9 cellular contexts compared by ENCODE assay signal in the genomic region with DNA sequence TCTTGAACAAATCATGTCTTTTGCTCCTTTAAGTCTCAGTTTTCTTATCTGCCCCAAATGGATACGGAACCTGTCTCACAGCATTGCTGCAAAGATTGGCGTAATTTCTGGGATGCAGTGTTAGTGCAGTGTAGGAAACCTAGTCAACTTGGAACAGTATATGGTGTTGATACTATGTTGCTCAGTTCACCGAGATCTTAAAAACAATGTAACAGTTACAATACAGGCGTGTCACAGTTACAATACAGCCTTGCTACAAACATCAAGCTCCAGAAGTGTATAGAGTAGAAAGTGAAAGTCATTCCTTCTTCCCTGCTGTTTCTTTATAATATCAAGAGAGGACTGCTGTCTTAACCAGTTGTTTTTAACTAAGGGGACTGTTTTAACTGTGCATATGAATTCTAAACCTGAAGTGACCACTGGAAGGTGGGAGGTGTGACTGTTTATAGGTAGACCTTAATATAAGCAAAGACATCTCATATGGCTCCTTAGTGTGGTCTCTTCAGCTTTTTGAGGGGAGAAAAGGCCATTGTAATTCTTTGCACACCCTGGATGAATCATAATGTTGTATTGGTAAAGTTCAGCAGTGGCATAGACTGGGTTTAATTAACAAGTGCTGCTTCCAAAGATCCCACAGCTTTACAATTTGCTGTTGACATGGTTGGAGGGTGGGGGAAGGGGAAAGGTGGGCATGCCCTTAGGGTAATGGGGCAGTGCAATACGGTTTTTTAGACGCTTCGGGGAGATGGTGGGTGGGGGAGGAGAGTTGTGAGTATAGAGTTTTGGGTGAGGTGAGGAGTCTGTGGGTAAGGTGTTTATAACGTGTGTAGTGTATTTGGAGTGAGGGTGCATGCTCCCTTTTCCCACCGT. TPM values are rescaled to one million over a fixed set of nuclear protein-coding genes. Genes with fewer than 3 reads are reported as not detected.
DNase-seq lines count a peak whose midpoint lies in the region; ATAC-seq, FAIRE-seq and TF ChIP-seq lines count a peak whose summit lies in the region.
"Had no signal": no experiment of that assay in that cellular context is flagged by ENCODE, and none has a peak within 500 bp of the region (broad histone marks: within the 10 kb centered on the region; RNA-seq: fewer than 3 reads in every experiment).

No MANE protein-coding gene starts in this region.

- H3K4me1 Mint-ChIP-seq in activated T-cell treated with anti-CD3 and anti-CD28 coated beads, Interleukin-2, amount 50 U/mL, for 4 hours (ENCODE audit: low read depth), result peaks cover 91% of the 10 kb centered on the region

- H3K9ac ChIP-seq in GM12878 (ENCODE audit: control insufficient read depth, insufficient read depth, low read length) (no peak overlapping the region), mesendoderm (ENCODE audit: low read length) (peak overlapping the region; percentile 44)

- H3K79me2 ChIP-seq in GM12878 (ENCODE audit: control insufficient read depth, insufficient read depth, low read length) (peaks cover 92% of the 10 kb centered on the region), mesendoderm (ENCODE audit: control insufficient read depth, insufficient read depth, low read length) (peaks cover 96% of the 10 kb centered on the region)

- H3K27ac ChIP-seq in GM12878 (ENCODE audit: control insufficient read depth, insufficient read depth), result peak overlapping the region; percentile 18; the same call in 1 of the 2 replicates
- H3K27ac ChIP-seq in mesendoderm (ENCODE audit: low read depth, low read length), result peak overlapping the region; percentile 83
- peak overlapping the region in 3 of 4 donors; percentile 51 to 90 (median 83) for H3K27ac ChIP-seq in tibial nerve

- RAD21 ChIA-PET in GM12878 (lab: Charles Lee; ENCODE audit: unreplicated experiment), result no interaction called here

- H3K79me1 ChIP-seq in mesendoderm (ENCODE audit: low read length), result no peaks in the 10 kb centered on the region

- BruUV-seq in GM12878 (replicated peaks; lab: Mats Ljungman, UMichigan), result TSS peak; percentile 10

- H4K20me1 ChIP-seq in GM12878 (ENCODE audit: control insufficient read depth, insufficient read depth), result peaks cover 46% of the 10 kb centered on the region

- H3K27me3 ChIP-seq in GM12878 (replicated peaks in 1 of 2; ENCODE audit: control insufficient read depth in 2 of 2, insufficient read depth in 2 of 2, low read length in 1 of 2) (no peaks in the 10 kb centered on the region), mesendoderm (ENCODE audit: insufficient read depth, low read length, poor library complexity) (no peaks in the 10 kb centered on the region), tibial nerve (no peaks in the 10 kb centered on the region)

- H3K18ac ChIP-seq in mesendoderm (ENCODE audit: low read length), result peak overlapping the region; percentile 68

- 54% methylated on average over 9 of the region's 9 CpGs for WGBS in GM12878 (ENCODE audit: insufficient coverage, insufficient replicate concordance, low lambda C conversion rate, missing lambda C conversion rate)
- 100% methylated on average over 3 of the region's 9 CpGs for WGBS in mesendoderm (ENCODE audit: extremely low coverage, insufficient coverage, low lambda C conversion rate)
- WGBS in tibial nerve, 2 donors, result 27 to 28% methylated on average over 9 of the region's 9 CpGs

- SMC1A ChIA-PET in GM12878 (lab: Charles Lee; ENCODE audit: uncharacterized antibody, unreplicated experiment), result interaction anchor here (1.1 kb wide), 2 partner anchors 10 to 34 kb away, joined by 4 read pairs; no protein-coding TSS in a partner anchor

- H3K36me3 Mint-ChIP-seq in activated T-cell treated with anti-CD3 and anti-CD28 coated beads, Interleukin-2, amount 50 U/mL, for 4 hours (ENCODE audit: insufficient read depth), result peaks cover 5% of the 10 kb centered on the region

- no peak overlapping the region for H2BK120ac ChIP-seq in mesendoderm (ENCODE audit: low read depth, low read length)

- peak; percentile 62 to 66 for ATAC-seq in activated T-cell treated with anti-CD3 and anti-CD28 coated beads, Interleukin-2, amount 50 U/mL, for 4 hours
- peak; percentile 21 for ATAC-seq in GM12878
- ATAC-seq in GM18868 (IDR thresholded peaks at IDR 0.05; ENCODE audit: unreplicated experiment), result no peak

- in situ Hi-C loops in GM12878 (cut with MboI), result no loop called here

- H3K4me3 ChIP-seq in GM12878 (0 out of 2 replicates have a peak overlapping the region, but pooled peaks have one; percentile 11), mesendoderm (ENCODE audit: low read length) (no peak overlapping the region), tibial nerve (peak overlapping the region in 3 of 4 donors; percentile 3 to 17 (median 6))

- CTCF ChIA-PET in GM12878 (lab: Yijun Ruan, JAX), result interaction anchor here (1.2 to 1.4 kb wide), 2 partner anchors 34 to 70 kb away, joined by 3 to 5 read pairs; no protein-coding TSS in a partner anchor

- DNase-seq in activated T-cell treated with anti-CD3 and anti-CD28 coated beads, Interleukin-2, amount 50 U/mL, for 4 hours, result no peak
- DNase-seq in activated T-cell treated with anti-CD3 and anti-CD28 coated beads for 4 hours, result no peak
- DNase-seq in GM12878 (ENCODE audit: low read depth, low spot score), result no peak
- DNase-seq in mesendoderm, result no peak
- no peak for DNase-seq in tibial nerve (ENCODE audit: low spot score in 2 of 2)
- DNase-seq in COLO829 (ENCODE audit: low spot score), result no peak
- DNase-seq in GDM1 (lab: John Stamatoyannopoulos, UW), result no peak

- peak overlapping the region; percentile 59 for H3K56ac ChIP-seq in mesendoderm (ENCODE audit: low read length)

- H2BK15ac ChIP-seq in mesendoderm (replicated peaks; ENCODE audit: low read depth), result no peak overlapping the region

- H4K8ac ChIP-seq in mesendoderm (ENCODE audit: low read depth, low read length), result no peak overlapping the region

- no peak for TF ChIP-seq RAD21 in GM12878 (IDR thresholded peaks at IDR 0.05; ENCODE audit: insufficient read depth, low read depth, low read length)

- POLR2A ChIA-PET in GM12878 (lab: Charles Lee), result interaction anchor here (0.8 kb wide), 1 partner anchor 9 kb away, joined by 3 read pairs; no protein-coding TSS in a partner anchor

- no peaks in the 10 kb centered on the region for H3K27me3 Mint-ChIP-seq in activated T-cell treated with anti-CD3 and anti-CD28 coated beads, Interleukin-2, amount 50 U/mL, for 4 hours (ENCODE audit: low read depth)

- H2AFZ ChIP-seq in GM12878 (ENCODE audit: control insufficient read depth, low read depth, low read length), result no peak overlapping the region

- H4K5ac ChIP-seq in mesendoderm (ENCODE audit: low read length), result no peak overlapping the region

- H3K36me3 ChIP-seq in GM12878 (ENCODE audit: control insufficient read depth in 2 of 2, insufficient read depth in 2 of 2, low read length in 1 of 2) (peaks cover 5 to 16% of the 10 kb centered on the region in 2 experiments; a peak in 3 of 4 replicates), mesendoderm (ENCODE audit: control insufficient read depth, insufficient read depth, low read length) (no peaks in the 10 kb centered on the region), tibial nerve (no peaks in the 10 kb centered on the region)

- FAIRE-seq in GM12878 (lab: Jason Lieb, UNC), result peak; percentile 31
- FAIRE-seq: TTC549 had no signal

- no peak overlapping the region for H2AK5ac ChIP-seq in mesendoderm (ENCODE audit: low read length)

- TF ChIP-seq EP300 in GM12878 (IDR thresholded peaks at IDR 0.05; ENCODE audit: borderline replicate concordance in 1 of 2, control insufficient read depth in 1 of 2, low read depth in 2 of 2, low read length in 2 of 2) (no peak), tibial nerve (IDR thresholded peaks at IDR 0.05) (no peak)

- H3K4me2 ChIP-seq in GM12878 (ENCODE audit: control insufficient read depth, insufficient read depth), result peak overlapping the region; percentile 59
- H3K4me2 ChIP-seq in mesendoderm (ENCODE audit: low read length), result peak overlapping the region; percentile 18

- no peaks in the 10 kb centered on the region for H3K9me3 Mint-ChIP-seq in activated T-cell treated with anti-CD3 and anti-CD28 coated beads, Interleukin-2, amount 50 U/mL, for 4 hours

- H3K23ac ChIP-seq in mesendoderm (ENCODE audit: low read length), result peak overlapping the region; percentile 25

- no peak overlapping the region for H2BK5ac ChIP-seq in mesendoderm (ENCODE audit: low read length)

- H3K4me3 Mint-ChIP-seq in activated T-cell treated with anti-CD3 and anti-CD28 coated beads, Interleukin-2, amount 50 U/mL, for 4 hours, result peak overlapping the region; percentile 65

- TF ChIP-seq POLR2A in GM12878 (IDR thresholded peaks at IDR 0.05; ENCODE audit: low read depth, low read length) (no peak), tibial nerve (IDR thresholded peaks at IDR 0.05) (no peak)

- H3K9me3 ChIP-seq in GM12878 (replicated peaks; ENCODE audit: control insufficient read depth, insufficient read depth, low read length) (no peaks in the 10 kb centered on the region), tibial nerve (no peaks in the 10 kb centered on the region)

- intact Hi-C loops in GM12878 (cut with micrococcal nuclease; ENCODE audit: unreplicated experiment), result no loop called here

- TF ChIP-seq CTCF in GM12878 (IDR thresholded peaks at IDR 0.05 in 2 of 3, conservative IDR thresholded peaks at IDR 0.05 in 1 of 3; ENCODE audit: control insufficient read depth in 2 of 3, extremely low read depth in 1 of 3, insufficient read depth in 1 of 3, low read depth in 3 of 3, low read length in 3 of 3), result no peak
- TF ChIP-seq CTCF in tibial nerve (IDR thresholded peaks at IDR 0.05), result no peak

- no peak overlapping the region for H3K4ac ChIP-seq in mesendoderm (ENCODE audit: low read depth, low read length)

- H3K4me1 ChIP-seq in GM12878 (ENCODE audit: control insufficient read depth, insufficient read depth, low read length), result peaks cover 45% of the 10 kb centered on the region
- peaks cover 38% of the 10 kb centered on the region for H3K4me1 ChIP-seq in mesendoderm (ENCODE audit: control insufficient read depth, low read depth, low read length)
- peaks cover 0 to 98% (median 80%) of the 10 kb centered on the region in 4 donors for H3K4me1 ChIP-seq in tibial nerve

RNA-seq across cellular contexts. Expression of a gene that starts 12.9 kb away (rescaled TPM):
- total RNA-seq in activated T-cell treated with anti-CD3 and anti-CD28 coated beads, Interleukin-2, amount 50 U/mL, for 4 hours, result 100 to 1,000 TPM in 1 of 3 donors, 10 to 100 TPM in 2; 89.7 to 102 (median 92.2) TPM
- total RNA-seq in GM12878 (2013; cell fraction: nucleolus; rRNA removed), result 179 and 186 TPM in 2 replicates
- 27.8 and 32.0 TPM in 2 replicates for total RNA-seq in GM12878 (2014; rRNA removed)
- total RNA-seq in GM12878 (2014; rRNA removed; fragmentation: Illumina TruSeq; extraction: Trizol), result 21.2 and 21.6 TPM in 2 replicates
- total RNA-seq in GM12878 (2021), result 150 and 155 TPM in 2 replicates
- polyA plus RNA-seq in GM12878 (2011; ENCODE audit: low read depth), result 45.8 TPM
- polyA plus RNA-seq in GM12878 (2011; rRNA removed), result 17.9 and 24.9 TPM in 2 replicates
- polyA plus RNA-seq in GM12878 (2011; cell fraction: cytosol; rRNA removed), result 21.0 and 25.4 TPM in 2 replicates
- 79.4 and 91.6 TPM in 2 replicates for polyA plus RNA-seq in GM12878 (2011; cell fraction: nucleus; rRNA removed)
- 53.4 and 80.1 TPM in 2 replicates for polyA plus RNA-seq in GM12878 (2012)
- polyA plus RNA-seq in GM12878 (2014; fragmentation: Illumina TruSeq; extraction: Trizol), result 48.9 and 66.0 TPM in 2 replicates
- 1 to 10 TPM in 1 of 2 experiments, under 1 TPM in 1; 0.84 to 2.0 TPM for polyA plus RNA-seq in GM12878 (2014; fragmentation: Nextera tagmentation; extraction: Ambion mirVana)
- polyA plus RNA-seq in GM12878 (2014; rRNA removed), result 57.6 and 67.4 TPM in 2 replicates
- polyA plus RNA-seq in GM12878 (2016; fragmentation: Nextera tagmentation; extraction: Ambion mirVana), result 10 to 100 TPM; 28.0 to 29.3 TPM
- polyA minus RNA-seq in GM12878 (2011; rRNA and poly(A)+ RNA removed), result 55.0 and 58.4 TPM in 2 replicates
- 24.6 and 29.8 TPM in 2 replicates for polyA minus RNA-seq in GM12878 (2011; cell fraction: cytosol; rRNA and poly(A)+ RNA removed)
- 19.6 and 36.2 TPM in 2 replicates for polyA minus RNA-seq in GM12878 (2011; cell fraction: nucleus; rRNA and poly(A)+ RNA removed)
- polyA plus RNA-seq in mesendoderm (2013, experiment 1 of 2), result 62.7 TPM
- 70.0 TPM for polyA plus RNA-seq in mesendoderm (2013, experiment 2 of 2)
- 100 to 1,000 TPM in 3 of 4 donors, 10 to 100 TPM in 1; 94.8 to 236 (median 174) TPM for total RNA-seq in tibial nerve

Comparison
In these comparisons a context has a peak if more than half of its experiments do, and no peak if none do; other contexts are left out.
1. H3K27ac ChIP-seq: peak in every context shown above with its lines; median percentile 83 in mesendoderm; 83 in tibial nerve; 18 in GM12878.